In the genomic region with DNA sequence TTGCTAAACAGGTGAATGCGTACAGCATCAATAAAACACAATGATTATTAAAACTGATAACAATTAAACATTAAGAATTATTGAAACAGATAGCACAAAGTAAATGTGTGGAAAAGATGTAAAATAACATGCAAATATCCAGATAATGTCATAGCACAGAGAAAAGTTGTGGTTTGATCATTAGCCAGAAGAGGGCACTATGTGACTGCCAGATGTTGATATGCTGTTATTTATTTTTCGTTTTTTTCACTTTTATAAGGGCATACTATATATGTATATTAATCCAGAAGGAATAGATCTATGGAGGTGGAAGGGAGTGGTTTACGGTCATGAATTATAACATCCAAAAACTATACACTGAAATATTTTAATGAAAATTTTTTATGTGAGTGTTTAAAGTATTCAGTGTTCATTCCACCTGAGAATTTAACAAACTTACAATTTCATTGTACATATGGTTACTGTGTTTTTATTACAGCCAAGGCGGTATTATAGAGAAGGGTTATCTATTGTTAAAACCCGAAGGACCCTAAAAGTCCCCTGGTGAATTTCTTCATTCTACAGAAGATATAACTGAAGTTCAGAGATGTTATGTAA, we compare ENCODE assay signal across 7 cellular contexts.
DNase-seq lines count a peak whose midpoint lies in the region; ATAC-seq and TF ChIP-seq lines count a peak whose summit lies in the region.

No MANE protein-coding gene starts in this region.

- H3K9ac ChIP-seq in H9 (ENCODE audit: extremely low read depth, insufficient read length, low read length): no peak overlapping the region

- H3K27ac ChIP-seq in H9 (ENCODE audit: insufficient read length, low read depth, low read length): no peak overlapping the region

- H2BK12ac ChIP-seq in H9 (ENCODE audit: insufficient read length, low read depth, low read length): no peak overlapping the region

- H3K4me1 ChIP-seq in H9 (ENCODE audit: insufficient read depth, low read length): no peaks in the 10 kb centered on the region; the same call in 1 of the 2 replicates

- H3K27me3 ChIP-seq in H9 (ENCODE audit: insufficient read depth, low read length): no peaks in the 10 kb centered on the region

- H3K14ac ChIP-seq in H9 (ENCODE audit: insufficient read depth, low read length): no peak overlapping the region

- H3K27me3 Mint-ChIP-seq in H9 (ENCODE audit: low read depth): no peaks in the 10 kb centered on the region

- H3K4me3 Mint-ChIP-seq in H9: no peak overlapping the region

- H3K4me2 ChIP-seq in H9 (ENCODE audit: insufficient read depth, insufficient read length, low read length): no peak overlapping the region

- no peak overlapping the region for H2AFZ ChIP-seq in H9 (ENCODE audit: low read length)

- H3K36me3 Mint-ChIP-seq in H9 (ENCODE audit: insufficient read depth in 1 of 3, low read depth in 3 of 3): no peaks in the 10 kb centered on the region; a peak in 2 of 7 replicates

- no peak overlapping the region for H2BK120ac ChIP-seq in H9 (ENCODE audit: low read depth, low read length, poor library complexity, severe bottlenecking)

- H2BK5ac ChIP-seq in H9 (ENCODE audit: insufficient read length, low read length): no peak overlapping the region

- H3K23me2 ChIP-seq in H9 (ENCODE audit: insufficient read length, low read depth, low read length, poor library complexity, severe bottlenecking): no peaks in the 10 kb centered on the region

- TF ChIP-seq CTCF in H9 (conservative IDR thresholded peaks at IDR 0.05): peak; percentile 93
- TF ChIP-seq CTCF in fibroblast of the aortic adventitia (IDR thresholded peaks at IDR 0.05; ENCODE audit: insufficient read depth, low read length): peak; percentile 61

- H3K27ac Mint-ChIP-seq in H9: no peak overlapping the region

- H3K4me3 ChIP-seq in fibroblast of the aortic adventitia (ENCODE audit: low read depth, low read length): no peak overlapping the region

- peaks cover 0 to 14% of the 10 kb centered on the region in 2 experiments; a peak in 2 of 4 replicates for H3K4me1 Mint-ChIP-seq in H9

- no peak overlapping the region for H3K4ac ChIP-seq in H9 (ENCODE audit: low read depth, low read length)

- no peaks in the 10 kb centered on the region for H3K79me1 ChIP-seq in H9 (ENCODE audit: insufficient read depth, low read depth, low read length, poor library complexity, severe bottlenecking)

- H3T11ph ChIP-seq in H9 (ENCODE audit: low read length): no peak overlapping the region

- H4K8ac ChIP-seq in H9 (replicated peaks; ENCODE audit: insufficient read length, low read depth, low read length): no peak overlapping the region

- ATAC-seq in HG02840 (IDR thresholded peaks at IDR 0.05; ENCODE audit: low FRiP score, unreplicated experiment): no peak

- H4K91ac ChIP-seq in H9 (ENCODE audit: insufficient read length, low read depth, low read length): no peak overlapping the region

- DNase-seq in Daoy (ENCODE audit: low read depth): peak; percentile 9
- DNase-seq in H9: no peak
- peak; percentile 61 for DNase-seq in RKO (ENCODE audit: low spot score)
- DNase-seq in fibroblast of the aortic adventitia (ENCODE audit: low read depth): peak; percentile 67
- peak; percentile 17 for DNase-seq in stromal cell of bone marrow (ENCODE audit: low read depth)
- DNase-seq in DMS79 (lab: John Stamatoyannopoulos, UW): no peak

- H3K18ac ChIP-seq in H9 (ENCODE audit: insufficient read length, low read depth, low read length): no peak overlapping the region

- no peaks in the 10 kb centered on the region for H4K20me1 ChIP-seq in H9 (ENCODE audit: control insufficient read depth, insufficient read depth, insufficient read length)

- H3K56ac ChIP-seq in H9 (ENCODE audit: insufficient read length, low read depth, low read length): no peak overlapping the region

- H2BK15ac ChIP-seq in H9 (ENCODE audit: low read depth, low read length): no peak overlapping the region

- no peak overlapping the region for H2BK20ac ChIP-seq in H9 (ENCODE audit: low read depth, low read length, poor library complexity, severe bottlenecking)

- H2AK5ac ChIP-seq in H9 (ENCODE audit: insufficient read length, low read length): no peak overlapping the region

- H3K9me3 Mint-ChIP-seq in H9: peaks cover 0 to 3% of the 10 kb centered on the region in 2 experiments; a peak in 1 of 5 replicates

- H3K23ac ChIP-seq in H9 (ENCODE audit: insufficient read length, low read depth, low read length): no peak overlapping the region

- no peaks in the 10 kb centered on the region for H3K9me3 ChIP-seq in H9 (ENCODE audit: control insufficient read depth, low read depth, low read length)

- no peak overlapping the region for H4K5ac ChIP-seq in H9 (ENCODE audit: insufficient read length, low read depth, low read length)

- H3K79me2 ChIP-seq in H9 (ENCODE audit: insufficient read depth, low read length): no peaks in the 10 kb centered on the region

- no CpG with 5 or more reads among the region's 5 CpGs for WGBS in H9 (ENCODE audit: extremely low coverage, insufficient read length, low lambda C conversion rate)

Comparison
In these comparisons a context has a peak if more than half of its experiments do, and no peak if none do; other contexts are left out.
1. DNase-seq: peak in Daoy (single experiment), RKO (single experiment), fibroblast of the aortic adventitia (single experiment) and stromal cell of bone marrow (single experiment); none in H9 (single experiment) and DMS79 (single experiment).